1 cellular context compared by ENCODE assay signal in the genomic region with DNA sequence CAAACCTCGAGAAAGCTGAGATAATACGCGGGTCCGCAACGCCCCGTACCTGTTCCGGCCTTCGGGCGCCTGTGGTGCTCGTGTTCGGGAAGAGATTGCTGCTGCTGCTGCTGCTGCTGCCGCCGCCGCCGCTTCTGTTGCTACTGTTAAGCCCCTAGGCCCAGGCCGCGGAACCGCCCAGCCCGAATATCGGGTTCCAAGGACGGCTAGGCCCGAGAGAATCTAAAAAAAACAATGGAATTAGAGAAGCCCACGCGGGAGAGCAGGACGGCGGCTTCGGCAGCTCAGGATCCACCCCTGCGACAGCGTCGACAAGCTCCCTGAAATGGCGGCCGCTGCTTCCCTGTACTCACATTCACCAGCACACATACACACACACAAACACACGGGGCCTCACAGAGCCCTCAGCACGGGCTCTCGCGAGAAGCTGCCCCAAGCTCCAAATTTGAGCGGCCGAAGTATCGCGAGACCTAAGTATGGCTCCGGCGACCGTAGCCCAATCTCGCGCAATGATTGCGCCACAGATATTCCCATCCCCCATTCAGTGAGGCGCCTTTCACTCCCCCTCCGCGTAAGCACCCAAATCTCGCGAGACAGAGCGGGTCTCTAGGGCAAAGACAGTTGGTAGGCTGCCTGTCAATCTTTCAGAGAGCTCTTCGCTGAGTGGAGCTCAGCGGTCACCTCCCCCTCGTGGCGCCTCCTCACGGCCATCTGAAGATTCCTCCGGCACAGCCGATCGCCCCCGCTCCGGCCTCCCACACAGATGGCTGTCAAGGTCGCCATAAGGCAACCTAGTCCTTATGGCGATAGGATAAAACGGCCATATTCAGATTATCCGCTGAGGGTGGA.
TF ChIP-seq lines count a peak whose summit lies in the region.

A gene (minus strand): TSS at position 369 of the 849 bp plus-strand sequence. CDS start 1,386 bp downstream, outside the sequence.

TF ChIP-seq in K562, 482 proteins besides CTCF, POLR2A, EP300 and RAD21 (continued from another document and continues in another):
- TF ChIP-seq, protein P1, sequence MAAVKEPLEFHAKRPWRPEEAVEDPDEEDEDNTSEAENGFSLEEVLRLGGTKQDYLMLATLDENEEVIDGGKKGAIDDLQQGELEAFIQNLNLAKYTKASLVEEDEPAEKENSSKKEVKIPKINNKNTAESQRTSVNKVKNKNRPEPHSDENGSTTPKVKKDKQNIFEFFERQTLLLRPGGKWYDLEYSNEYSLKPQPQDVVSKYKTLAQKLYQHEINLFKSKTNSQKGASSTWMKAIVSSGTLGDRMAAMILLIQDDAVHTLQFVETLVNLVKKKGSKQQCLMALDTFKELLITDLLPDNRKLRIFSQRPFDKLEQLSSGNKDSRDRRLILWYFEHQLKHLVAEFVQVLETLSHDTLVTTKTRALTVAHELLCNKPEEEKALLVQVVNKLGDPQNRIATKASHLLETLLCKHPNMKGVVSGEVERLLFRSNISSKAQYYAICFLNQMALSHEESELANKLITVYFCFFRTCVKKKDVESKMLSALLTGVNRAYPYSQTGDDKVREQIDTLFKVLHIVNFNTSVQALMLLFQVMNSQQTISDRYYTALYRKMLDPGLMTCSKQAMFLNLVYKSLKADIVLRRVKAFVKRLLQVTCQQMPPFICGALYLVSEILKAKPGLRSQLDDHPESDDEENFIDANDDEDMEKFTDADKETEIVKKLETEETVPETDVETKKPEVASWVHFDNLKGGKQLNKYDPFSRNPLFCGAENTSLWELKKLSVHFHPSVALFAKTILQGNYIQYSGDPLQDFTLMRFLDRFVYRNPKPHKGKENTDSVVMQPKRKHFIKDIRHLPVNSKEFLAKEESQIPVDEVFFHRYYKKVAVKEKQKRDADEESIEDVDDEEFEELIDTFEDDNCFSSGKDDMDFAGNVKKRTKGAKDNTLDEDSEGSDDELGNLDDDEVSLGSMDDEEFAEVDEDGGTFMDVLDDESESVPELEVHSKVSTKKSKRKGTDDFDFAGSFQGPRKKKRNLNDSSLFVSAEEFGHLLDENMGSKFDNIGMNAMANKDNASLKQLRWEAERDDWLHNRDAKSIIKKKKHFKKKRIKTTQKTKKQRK (IDR thresholded peaks at IDR 0.05; ENCODE audit: borderline replicate concordance, low read depth, low read length) = no peak
- TF ChIP-seq, protein P2, sequence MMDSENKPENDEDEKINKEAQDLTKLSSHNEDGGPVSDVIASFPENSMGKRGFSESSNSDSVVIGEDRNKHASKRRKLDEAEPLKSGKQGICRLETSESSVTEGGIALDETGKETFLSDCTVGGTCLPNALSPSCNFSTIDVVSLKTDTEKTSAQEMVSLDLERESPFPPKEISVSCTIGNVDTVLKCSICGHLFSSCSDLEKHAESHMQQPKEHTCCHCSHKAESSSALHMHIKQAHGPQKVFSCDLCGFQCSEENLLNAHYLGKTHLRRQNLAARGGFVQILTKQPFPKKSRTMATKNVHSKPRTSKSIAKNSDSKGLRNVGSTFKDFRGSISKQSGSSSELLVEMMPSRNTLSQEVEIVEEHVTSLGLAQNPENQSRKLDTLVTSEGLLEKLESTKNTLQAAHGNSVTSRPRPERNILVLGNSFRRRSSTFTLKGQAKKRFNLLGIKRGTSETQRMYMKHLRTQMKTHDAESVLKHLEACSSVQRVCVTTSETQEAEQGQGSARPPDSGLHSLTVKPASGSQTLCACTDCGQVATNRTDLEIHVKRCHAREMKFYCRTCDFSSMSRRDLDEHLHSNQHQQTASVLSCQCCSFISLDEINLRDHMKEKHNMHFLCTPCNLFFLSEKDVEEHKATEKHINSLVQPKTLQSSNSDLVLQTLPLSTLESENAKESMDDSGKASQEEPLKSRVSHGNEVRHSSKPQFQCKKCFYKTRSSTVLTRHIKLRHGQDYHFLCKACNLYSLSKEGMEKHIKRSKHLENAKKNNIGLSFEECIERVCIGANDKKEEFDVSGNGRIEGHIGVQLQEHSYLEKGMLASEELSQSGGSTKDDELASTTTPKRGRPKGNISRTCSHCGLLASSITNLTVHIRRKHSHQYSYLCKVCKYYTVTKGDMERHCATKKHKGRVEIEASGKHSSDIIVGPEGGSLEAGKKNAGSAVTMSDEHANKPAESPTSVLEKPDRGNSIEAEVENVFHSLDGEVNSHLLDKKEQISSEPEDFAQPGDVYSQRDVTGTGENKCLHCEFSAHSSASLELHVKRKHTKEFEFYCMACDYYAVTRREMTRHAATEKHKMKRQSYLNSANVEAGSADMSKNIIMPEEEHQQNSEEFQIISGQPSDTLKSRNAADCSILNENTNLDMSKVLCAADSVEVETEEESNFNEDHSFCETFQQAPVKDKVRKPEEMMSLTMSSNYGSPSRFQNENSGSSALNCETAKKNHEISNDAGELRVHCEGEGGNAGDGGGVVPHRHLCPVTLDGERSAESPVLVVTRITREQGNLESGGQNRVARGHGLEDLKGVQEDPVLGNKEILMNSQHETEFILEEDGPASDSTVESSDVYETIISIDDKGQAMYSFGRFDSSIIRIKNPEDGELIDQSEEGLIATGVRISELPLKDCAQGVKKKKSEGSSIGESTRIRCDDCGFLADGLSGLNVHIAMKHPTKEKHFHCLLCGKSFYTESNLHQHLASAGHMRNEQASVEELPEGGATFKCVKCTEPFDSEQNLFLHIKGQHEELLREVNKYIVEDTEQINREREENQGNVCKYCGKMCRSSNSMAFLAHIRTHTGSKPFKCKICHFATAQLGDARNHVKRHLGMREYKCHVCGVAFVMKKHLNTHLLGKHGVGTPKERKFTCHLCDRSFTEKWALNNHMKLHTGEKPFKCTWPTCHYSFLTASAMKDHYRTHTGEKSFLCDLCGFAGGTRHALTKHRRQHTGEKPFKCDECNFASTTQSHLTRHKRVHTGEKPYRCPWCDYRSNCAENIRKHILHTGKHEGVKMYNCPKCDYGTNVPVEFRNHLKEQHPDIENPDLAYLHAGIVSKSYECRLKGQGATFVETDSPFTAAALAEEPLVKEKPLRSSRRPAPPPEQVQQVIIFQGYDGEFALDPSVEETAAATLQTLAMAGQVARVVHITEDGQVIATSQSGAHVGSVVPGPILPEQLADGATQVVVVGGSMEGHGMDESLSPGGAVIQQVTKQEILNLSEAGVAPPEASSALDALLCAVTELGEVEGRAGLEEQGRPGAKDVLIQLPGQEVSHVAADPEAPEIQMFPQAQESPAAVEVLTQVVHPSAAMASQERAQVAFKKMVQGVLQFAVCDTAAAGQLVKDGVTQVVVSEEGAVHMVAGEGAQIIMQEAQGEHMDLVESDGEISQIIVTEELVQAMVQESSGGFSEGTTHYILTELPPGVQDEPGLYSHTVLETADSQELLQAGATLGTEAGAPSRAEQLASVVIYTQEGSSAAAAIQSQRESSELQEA (IDR thresholded peaks at IDR 0.05; ENCODE audit: low read depth) = no peak
- TF ChIP-seq, protein P3, sequence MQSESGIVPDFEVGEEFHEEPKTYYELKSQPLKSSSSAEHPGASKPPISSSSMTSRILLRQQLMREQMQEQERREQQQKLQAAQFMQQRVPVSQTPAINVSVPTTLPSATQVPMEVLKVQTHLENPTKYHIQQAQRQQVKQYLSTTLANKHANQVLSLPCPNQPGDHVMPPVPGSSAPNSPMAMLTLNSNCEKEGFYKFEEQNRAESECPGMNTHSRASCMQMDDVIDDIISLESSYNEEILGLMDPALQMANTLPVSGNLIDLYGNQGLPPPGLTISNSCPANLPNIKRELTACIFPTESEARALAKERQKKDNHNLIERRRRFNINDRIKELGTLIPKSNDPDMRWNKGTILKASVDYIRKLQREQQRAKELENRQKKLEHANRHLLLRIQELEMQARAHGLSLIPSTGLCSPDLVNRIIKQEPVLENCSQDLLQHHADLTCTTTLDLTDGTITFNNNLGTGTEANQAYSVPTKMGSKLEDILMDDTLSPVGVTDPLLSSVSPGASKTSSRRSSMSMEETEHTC (IDR thresholded peaks at IDR 0.05) = no peak
- TF ChIP-seq PHF8 (IDR thresholded peaks at IDR 0.05; ENCODE audit: borderline replicate concordance, low read length) (peak; percentile 98), HEY1 (CRISPR knock-in tag; IDR thresholded peaks at IDR 0.05; ENCODE audit: borderline replicate concordance) (no peak), GATAD2B (IDR thresholded peaks at IDR 0.05; ENCODE audit: borderline replicate concordance) (no peak), POLR3A (IDR thresholded peaks at IDR 0.05; ENCODE audit: borderline replicate concordance, extremely low read depth, insufficient read depth, insufficient read length) (no peak), ZNF778 (CRISPR knock-in tag; IDR thresholded peaks at IDR 0.05) (no peak), ZNF24 (IDR thresholded peaks at IDR 0.05) (no peak), ZNF232 (CRISPR knock-in tag; IDR thresholded peaks at IDR 0.05) (no peak), HDGF (IDR thresholded peaks at IDR 0.05) (no peak), STAG1 (CRISPR knock-in tag; IDR thresholded peaks at IDR 0.05; ENCODE audit: borderline replicate concordance) (no peak)
- TF ChIP-seq, protein P4, sequence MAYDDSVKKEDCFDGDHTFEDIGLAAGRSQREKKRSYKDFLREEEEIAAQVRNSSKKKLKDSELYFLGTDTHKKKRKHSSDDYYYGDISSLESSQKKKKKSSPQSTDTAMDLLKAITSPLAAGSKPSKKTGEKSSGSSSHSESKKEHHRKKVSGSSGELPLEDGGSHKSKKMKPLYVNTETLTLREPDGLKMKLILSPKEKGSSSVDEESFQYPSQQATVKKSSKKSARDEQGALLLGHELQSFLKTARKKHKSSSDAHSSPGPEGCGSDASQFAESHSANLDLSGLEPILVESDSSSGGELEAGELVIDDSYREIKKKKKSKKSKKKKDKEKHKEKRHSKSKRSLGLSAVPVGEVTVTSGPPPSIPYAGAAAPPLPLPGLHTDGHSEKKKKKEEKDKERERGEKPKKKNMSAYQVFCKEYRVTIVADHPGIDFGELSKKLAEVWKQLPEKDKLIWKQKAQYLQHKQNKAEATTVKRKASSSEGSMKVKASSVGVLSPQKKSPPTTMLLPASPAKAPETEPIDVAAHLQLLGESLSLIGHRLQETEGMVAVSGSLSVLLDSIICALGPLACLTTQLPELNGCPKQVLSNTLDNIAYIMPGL (CRISPR knock-in tag; IDR thresholded peaks at IDR 0.05) = no peak
- TF ChIP-seq, protein P5, sequence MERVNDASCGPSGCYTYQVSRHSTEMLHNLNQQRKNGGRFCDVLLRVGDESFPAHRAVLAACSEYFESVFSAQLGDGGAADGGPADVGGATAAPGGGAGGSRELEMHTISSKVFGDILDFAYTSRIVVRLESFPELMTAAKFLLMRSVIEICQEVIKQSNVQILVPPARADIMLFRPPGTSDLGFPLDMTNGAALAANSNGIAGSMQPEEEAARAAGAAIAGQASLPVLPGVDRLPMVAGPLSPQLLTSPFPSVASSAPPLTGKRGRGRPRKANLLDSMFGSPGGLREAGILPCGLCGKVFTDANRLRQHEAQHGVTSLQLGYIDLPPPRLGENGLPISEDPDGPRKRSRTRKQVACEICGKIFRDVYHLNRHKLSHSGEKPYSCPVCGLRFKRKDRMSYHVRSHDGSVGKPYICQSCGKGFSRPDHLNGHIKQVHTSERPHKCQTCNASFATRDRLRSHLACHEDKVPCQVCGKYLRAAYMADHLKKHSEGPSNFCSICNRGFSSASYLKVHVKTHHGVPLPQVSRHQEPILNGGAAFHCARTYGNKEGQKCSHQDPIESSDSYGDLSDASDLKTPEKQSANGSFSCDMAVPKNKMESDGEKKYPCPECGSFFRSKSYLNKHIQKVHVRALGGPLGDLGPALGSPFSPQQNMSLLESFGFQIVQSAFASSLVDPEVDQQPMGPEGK (CRISPR knock-in tag; IDR thresholded peaks at IDR 0.05; ENCODE audit: borderline replicate concordance) = no peak
- TF ChIP-seq, protein P6, sequence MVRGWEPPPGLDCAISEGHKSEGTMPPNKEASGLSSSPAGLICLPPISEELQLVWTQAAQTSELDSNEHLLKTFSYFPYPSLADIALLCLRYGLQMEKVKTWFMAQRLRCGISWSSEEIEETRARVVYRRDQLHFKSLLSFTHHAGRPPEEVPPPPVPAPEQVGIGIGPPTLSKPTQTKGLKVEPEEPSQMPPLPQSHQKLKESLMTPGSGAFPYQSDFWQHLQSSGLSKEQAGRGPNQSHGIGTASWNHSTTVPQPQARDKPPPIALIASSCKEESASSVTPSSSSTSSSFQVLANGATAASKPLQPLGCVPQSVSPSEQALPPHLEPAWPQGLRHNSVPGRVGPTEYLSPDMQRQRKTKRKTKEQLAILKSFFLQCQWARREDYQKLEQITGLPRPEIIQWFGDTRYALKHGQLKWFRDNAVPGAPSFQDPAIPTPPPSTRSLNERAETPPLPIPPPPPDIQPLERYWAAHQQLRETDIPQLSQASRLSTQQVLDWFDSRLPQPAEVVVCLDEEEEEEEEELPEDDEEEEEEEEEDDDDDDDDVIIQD (CRISPR knock-in tag; IDR thresholded peaks at IDR 0.05) = no peak
- TF ChIP-seq, protein P7, sequence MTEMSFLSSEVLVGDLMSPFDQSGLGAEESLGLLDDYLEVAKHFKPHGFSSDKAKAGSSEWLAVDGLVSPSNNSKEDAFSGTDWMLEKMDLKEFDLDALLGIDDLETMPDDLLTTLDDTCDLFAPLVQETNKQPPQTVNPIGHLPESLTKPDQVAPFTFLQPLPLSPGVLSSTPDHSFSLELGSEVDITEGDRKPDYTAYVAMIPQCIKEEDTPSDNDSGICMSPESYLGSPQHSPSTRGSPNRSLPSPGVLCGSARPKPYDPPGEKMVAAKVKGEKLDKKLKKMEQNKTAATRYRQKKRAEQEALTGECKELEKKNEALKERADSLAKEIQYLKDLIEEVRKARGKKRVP (CRISPR knock-in tag; IDR thresholded peaks at IDR 0.05) = peak; percentile 79
- TF ChIP-seq, protein P8, sequence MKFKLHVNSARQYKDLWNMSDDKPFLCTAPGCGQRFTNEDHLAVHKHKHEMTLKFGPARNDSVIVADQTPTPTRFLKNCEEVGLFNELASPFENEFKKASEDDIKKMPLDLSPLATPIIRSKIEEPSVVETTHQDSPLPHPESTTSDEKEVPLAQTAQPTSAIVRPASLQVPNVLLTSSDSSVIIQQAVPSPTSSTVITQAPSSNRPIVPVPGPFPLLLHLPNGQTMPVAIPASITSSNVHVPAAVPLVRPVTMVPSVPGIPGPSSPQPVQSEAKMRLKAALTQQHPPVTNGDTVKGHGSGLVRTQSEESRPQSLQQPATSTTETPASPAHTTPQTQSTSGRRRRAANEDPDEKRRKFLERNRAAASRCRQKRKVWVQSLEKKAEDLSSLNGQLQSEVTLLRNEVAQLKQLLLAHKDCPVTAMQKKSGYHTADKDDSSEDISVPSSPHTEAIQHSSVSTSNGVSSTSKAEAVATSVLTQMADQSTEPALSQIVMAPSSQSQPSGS (CRISPR knock-in tag; IDR thresholded peaks at IDR 0.05) = no peak
- TF ChIP-seq, protein P9, sequence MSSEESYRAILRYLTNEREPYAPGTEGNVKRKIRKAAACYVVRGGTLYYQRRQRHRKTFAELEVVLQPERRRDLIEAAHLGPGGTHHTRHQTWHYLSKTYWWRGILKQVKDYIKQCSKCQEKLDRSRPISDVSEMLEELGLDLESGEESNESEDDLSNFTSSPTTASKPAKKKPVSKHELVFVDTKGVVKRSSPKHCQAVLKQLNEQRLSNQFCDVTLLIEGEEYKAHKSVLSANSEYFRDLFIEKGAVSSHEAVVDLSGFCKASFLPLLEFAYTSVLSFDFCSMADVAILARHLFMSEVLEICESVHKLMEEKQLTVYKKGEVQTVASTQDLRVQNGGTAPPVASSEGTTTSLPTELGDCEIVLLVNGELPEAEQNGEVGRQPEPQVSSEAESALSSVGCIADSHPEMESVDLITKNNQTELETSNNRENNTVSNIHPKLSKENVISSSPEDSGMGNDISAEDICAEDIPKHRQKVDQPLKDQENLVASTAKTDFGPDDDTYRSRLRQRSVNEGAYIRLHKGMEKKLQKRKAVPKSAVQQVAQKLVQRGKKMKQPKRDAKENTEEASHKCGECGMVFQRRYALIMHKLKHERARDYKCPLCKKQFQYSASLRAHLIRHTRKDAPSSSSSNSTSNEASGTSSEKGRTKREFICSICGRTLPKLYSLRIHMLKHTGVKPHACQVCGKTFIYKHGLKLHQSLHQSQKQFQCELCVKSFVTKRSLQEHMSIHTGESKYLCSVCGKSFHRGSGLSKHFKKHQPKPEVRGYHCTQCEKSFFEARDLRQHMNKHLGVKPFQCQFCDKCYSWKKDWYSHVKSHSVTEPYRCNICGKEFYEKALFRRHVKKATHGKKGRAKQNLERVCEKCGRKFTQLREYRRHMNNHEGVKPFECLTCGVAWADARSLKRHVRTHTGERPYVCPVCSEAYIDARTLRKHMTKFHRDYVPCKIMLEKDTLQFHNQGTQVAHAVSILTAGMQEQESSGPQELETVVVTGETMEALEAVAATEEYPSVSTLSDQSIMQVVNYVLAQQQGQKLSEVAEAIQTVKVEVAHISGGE (CRISPR knock-in tag; IDR thresholded peaks at IDR 0.05) = peak in 1 of 3 experiments; percentile 39; a peak in 2 of 6 replicates
